ENCODE assay signal across 8 cellular contexts in the genomic region with DNA sequence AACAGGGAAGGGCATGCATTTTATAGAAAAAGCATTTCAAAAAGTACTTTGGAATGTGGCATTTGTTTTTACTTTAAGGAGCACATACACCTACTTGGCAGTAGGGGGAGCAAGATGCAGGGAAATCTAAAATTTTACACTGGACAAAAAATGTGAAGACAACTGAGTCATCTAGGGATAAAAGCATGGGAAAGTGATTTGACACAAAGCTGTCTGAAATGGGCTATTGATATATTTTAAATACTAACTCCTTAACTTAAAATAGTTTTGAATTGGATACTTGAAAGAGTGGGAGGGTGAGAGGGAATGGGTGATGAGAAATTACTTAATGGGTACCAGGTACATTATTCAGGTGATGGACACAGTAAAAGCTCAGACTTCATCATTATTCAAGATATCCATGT. TPM values are rescaled to one million over a fixed set of nuclear protein-coding genes. Genes with fewer than 3 reads are reported as not detected.
DNase-seq lines count a peak whose midpoint lies in the region; ATAC-seq, FAIRE-seq and TF ChIP-seq lines count a peak whose summit lies in the region.

No MANE protein-coding gene starts in this region.

- no peak overlapping the region for H2AFZ ChIP-seq in OCI-LY3 (ENCODE audit: low read depth, low read length)
- H2AFZ ChIP-seq in endothelial cell of umbilical vein (ENCODE audit: low read depth, low read length), result no peak overlapping the region

- H3K79me2 ChIP-seq in OCI-LY3 (ENCODE audit: low read length) (no peaks in the 10 kb centered on the region), endothelial cell of umbilical vein (ENCODE audit: control insufficient read depth, insufficient read depth, low read length) (no peaks in the 10 kb centered on the region)

- H3K4me2 ChIP-seq in OCI-LY3 (ENCODE audit: low read length) (no peak overlapping the region), endothelial cell of umbilical vein (ENCODE audit: insufficient read depth, low read length) (no peak overlapping the region)

- H3K4me1 ChIP-seq in heart left ventricle (peaks cover 0 to 3% (median 0%) of the 10 kb centered on the region in 12 donors), right cardiac atrium (ENCODE audit: control insufficient read depth, insufficient read depth, low read length) (no peaks in the 10 kb centered on the region), OCI-LY3 (ENCODE audit: low read length) (no peaks in the 10 kb centered on the region), endothelial cell of umbilical vein (ENCODE audit: control insufficient read depth, extremely low read depth, insufficient read depth, low read length) (no peaks in the 10 kb centered on the region), prostate gland (replicated peaks) (no peaks in the 10 kb centered on the region)

- peaks cover 0 to 26% (median 0%) of the 10 kb centered on the region in 9 donors for H3K27me3 ChIP-seq in heart left ventricle
- no peaks in the 10 kb centered on the region for H3K27me3 ChIP-seq in right cardiac atrium (ENCODE audit: control insufficient read depth, insufficient read depth)
- no peaks in the 10 kb centered on the region for H3K27me3 ChIP-seq in OCI-LY3 (ENCODE audit: low read depth, low read length)
- H3K27me3 ChIP-seq in endothelial cell of umbilical vein (ENCODE audit: control insufficient read depth in 2 of 2, insufficient read depth in 2 of 2, low read length in 2 of 2), result no peaks in the 10 kb centered on the region
- H3K27me3 ChIP-seq in prostate gland (replicated peaks; ENCODE audit: insufficient read depth), result no peaks in the 10 kb centered on the region

- DNase-seq in heart left ventricle (no peak), right cardiac atrium (no peak), endothelial cell of umbilical vein (ENCODE audit: low read depth, low spot score) (peak; percentile 36), prostate gland (ENCODE audit: low spot score) (no peak), NCI-H187 (lab: John Stamatoyannopoulos, UW) (no peak)

- no TSS peak for BruUV-seq in endothelial cell of umbilical vein (replicated peaks; lab: Mats Ljungman, UMichigan)

- dilution Hi-C loops in endothelial cell of umbilical vein (cut with MboI; ENCODE audit: extremely low pct_ligation_motif_present, low sequenced_read_pairs), result no loop called here

- H3K9ac ChIP-seq in OCI-LY3 (ENCODE audit: low read length), result no peak overlapping the region
- H3K9ac ChIP-seq in endothelial cell of umbilical vein (replicated peaks; ENCODE audit: extremely low read depth, insufficient read depth, low read length), result no peak overlapping the region

- H3K9me3 ChIP-seq in heart left ventricle (no peaks in the 10 kb centered on the region), right cardiac atrium (ENCODE audit: control insufficient read depth, low read length) (no peaks in the 10 kb centered on the region), OCI-LY3 (ENCODE audit: insufficient read depth, low read length) (no peaks in the 10 kb centered on the region), endothelial cell of umbilical vein (replicated peaks; ENCODE audit: control insufficient read depth, insufficient read depth, low read length) (no peaks in the 10 kb centered on the region), prostate gland (no peaks in the 10 kb centered on the region)

- TF ChIP-seq CTCF in heart left ventricle (IDR thresholded peaks at IDR 0.05) (peak; percentile 67 to 90 (median 80)), OCI-LY3 (IDR thresholded peaks at IDR 0.05; ENCODE audit: low read depth, low read length) (peak; percentile 71), endothelial cell of umbilical vein (IDR thresholded peaks at IDR 0.05; ENCODE audit: extremely low read depth in 1 of 2, insufficient read depth in 1 of 2, low read depth in 1 of 2, low read length in 2 of 2) (peak; percentile 50 to 56), prostate gland (IDR thresholded peaks at IDR 0.05) (peak; percentile 16 to 71 (median 64))

- no peak overlapping the region for H3K4me3 ChIP-seq in heart left ventricle
- H3K4me3 ChIP-seq in right cardiac atrium (ENCODE audit: low read length), result no peak overlapping the region
- no peak overlapping the region for H3K4me3 ChIP-seq in OCI-LY3 (ENCODE audit: low read length)
- no peak overlapping the region for H3K4me3 ChIP-seq in endothelial cell of umbilical vein (replicated peaks in 1 of 3; ENCODE audit: insufficient read depth in 1 of 3, low read depth in 1 of 3, low read length in 3 of 3)
- H3K4me3 ChIP-seq in prostate gland, result no peak overlapping the region

- H3K27ac ChIP-seq in heart left ventricle, result no peak overlapping the region
- no peak overlapping the region for H3K27ac ChIP-seq in right cardiac atrium (ENCODE audit: low read length)
- H3K27ac ChIP-seq in OCI-LY3 (ENCODE audit: low read length), result no peak overlapping the region
- H3K27ac ChIP-seq in endothelial cell of umbilical vein (ENCODE audit: insufficient read depth, low read depth, low read length), result no peak overlapping the region
- no peak overlapping the region for H3K27ac ChIP-seq in prostate gland

- ATAC-seq in heart left ventricle (no peak), right cardiac atrium (no peak), GM18870 (IDR thresholded peaks at IDR 0.05; ENCODE audit: unreplicated experiment) (no peak), HG02852 (IDR thresholded peaks at IDR 0.05; ENCODE audit: unreplicated experiment) (no peak)

- intact Hi-C loops in heart left ventricle (cut with DNase I) (loop anchor here (1.0 to 10.0 kb wide), 10 partner anchors 338 to 1295 kb away; no protein-coding TSS in a partner anchor), right cardiac atrium (cut with DNase I) (loop anchor here (2.0 to 10.0 kb wide), 5 partner anchors 335 to 1005 kb away; no protein-coding TSS in a partner anchor), endothelial cell of umbilical vein (cut with micrococcal nuclease) (loop anchor here (1.0 to 2.0 kb wide), 5 partner anchors 340 to 1007 kb away; no protein-coding TSS in a partner anchor), prostate gland (cut with DNase I) (loop anchor here (2.0 to 10.0 kb wide), 2 partner anchors 603 to 1005 kb away; no protein-coding TSS in a partner anchor)

- no peaks in the 10 kb centered on the region for H3K9me1 ChIP-seq in endothelial cell of umbilical vein (replicated peaks; ENCODE audit: control insufficient read depth, extremely low read depth, insufficient read depth, low read length)

- TF ChIP-seq POLR2A in heart left ventricle (IDR thresholded peaks at IDR 0.05) (no peak), endothelial cell of umbilical vein (IDR thresholded peaks at IDR 0.05; ENCODE audit: low read depth, low read length) (no peak), prostate gland (IDR thresholded peaks at IDR 0.05) (no peak)

- CTCF ChIA-PET in endothelial cell of umbilical vein (lab: Charles Lee), result interaction anchor here (0.7 to 4.6 kb wide), 11 partner anchors 10 to 1298 kb away, joined by 3 to 65 read pairs (median 5); no protein-coding TSS in a partner anchor

- no peak for FAIRE-seq in endothelial cell of umbilical vein (lab: Jason Lieb, UNC)

- no peaks in the 10 kb centered on the region for H3K36me3 ChIP-seq in heart left ventricle
- no peaks in the 10 kb centered on the region for H3K36me3 ChIP-seq in OCI-LY3 (replicated peaks; ENCODE audit: low read depth, low read length)
- no peaks in the 10 kb centered on the region for H3K36me3 ChIP-seq in endothelial cell of umbilical vein (ENCODE audit: control insufficient read depth in 2 of 2, extremely low read depth in 1 of 2, insufficient read depth in 2 of 2, low read length in 2 of 2)
- H3K36me3 ChIP-seq in prostate gland, result no peaks in the 10 kb centered on the region

- POLR2A ChIA-PET in endothelial cell of umbilical vein (lab: Charles Lee), result no interaction called here

- H4K20me1 ChIP-seq in OCI-LY3 (ENCODE audit: insufficient read depth, low read length), result no peaks in the 10 kb centered on the region
- H4K20me1 ChIP-seq in endothelial cell of umbilical vein (replicated peaks; ENCODE audit: control insufficient read depth, extremely low read depth, insufficient read depth, low read length), result no peaks in the 10 kb centered on the region

TF ChIP-seq in endothelial cell of umbilical vein, 7 proteins besides CTCF, POLR2A, EP300 and RAD21:
- TF ChIP-seq POLR2AphosphoS5 (IDR thresholded peaks at IDR 0.05; ENCODE audit: insufficient read depth, low read depth, low read length) (no peak), EZH2 (IDR thresholded peaks at IDR 0.05; ENCODE audit: borderline replicate concordance, low read depth, low read length, severe bottlenecking) (no peak), JUN (IDR thresholded peaks at IDR 0.05; ENCODE audit: borderline replicate concordance, insufficient read depth, insufficient read length, low read depth) (no peak), MYC (IDR thresholded peaks at IDR 0.05; ENCODE audit: low read depth, low read length) (no peak), GATA2 (IDR thresholded peaks at IDR 0.05; ENCODE audit: insufficient read depth, insufficient read length, low read depth, low read length) (no peak), FOS (IDR thresholded peaks at IDR 0.05; ENCODE audit: borderline replicate concordance, insufficient read depth, low read length) (no peak)
- TF ChIP-seq, protein P1, sequence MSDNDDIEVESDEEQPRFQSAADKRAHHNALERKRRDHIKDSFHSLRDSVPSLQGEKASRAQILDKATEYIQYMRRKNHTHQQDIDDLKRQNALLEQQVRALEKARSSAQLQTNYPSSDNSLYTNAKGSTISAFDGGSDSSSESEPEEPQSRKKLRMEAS (IDR thresholded peaks at IDR 0.05; ENCODE audit: insufficient read depth, insufficient read length), result no peak

RNA-seq across cellular contexts. Expression of a gene that starts 15.8 kb away (rescaled TPM):
- 1 to 10 TPM in 1 of 9 donors, under 1 TPM in 8; 0.19 to 1.8 (median 0.45) TPM for total RNA-seq in heart left ventricle
- 1 to 10 TPM in 1 of 2 donors, under 1 TPM in 1; 0.15 to 3.4 TPM for polyA plus RNA-seq in heart left ventricle
- total RNA-seq in right cardiac atrium, result 1 to 10 TPM; 4.2 to 8.4 (median 6.1) TPM
- 1.1 TPM for polyA plus RNA-seq in right cardiac atrium
- total RNA-seq in endothelial cell of umbilical vein, result 0.07 and 0.32 TPM in 2 replicates
- not detected in 2 replicates for polyA plus RNA-seq in endothelial cell of umbilical vein
- polyA plus RNA-seq in endothelial cell of umbilical vein (2011; cell fraction: cytosol; rRNA removed), result not detected in 2 replicates
- not detected in 2 replicates for polyA plus RNA-seq in endothelial cell of umbilical vein (2011; cell fraction: nucleus; rRNA removed)
- polyA plus RNA-seq in endothelial cell of umbilical vein (2012), result 0.19 and 0.45 TPM in 2 replicates
- not detected in 2 replicates for polyA minus RNA-seq in endothelial cell of umbilical vein
- not detected for polyA minus RNA-seq in endothelial cell of umbilical vein (2011; cell fraction: cytosol; rRNA and poly(A)+ RNA removed)
- not detected in 2 replicates for polyA minus RNA-seq in endothelial cell of umbilical vein (2011; cell fraction: nucleus; rRNA and poly(A)+ RNA removed)
- total RNA-seq in prostate gland, result 1 to 10 TPM in 1 of 2 donors, under 1 TPM in 1; 0.50 to 3.4 TPM
